Comparison of ENCODE assay signal across 1 cellular context in the genomic region with DNA sequence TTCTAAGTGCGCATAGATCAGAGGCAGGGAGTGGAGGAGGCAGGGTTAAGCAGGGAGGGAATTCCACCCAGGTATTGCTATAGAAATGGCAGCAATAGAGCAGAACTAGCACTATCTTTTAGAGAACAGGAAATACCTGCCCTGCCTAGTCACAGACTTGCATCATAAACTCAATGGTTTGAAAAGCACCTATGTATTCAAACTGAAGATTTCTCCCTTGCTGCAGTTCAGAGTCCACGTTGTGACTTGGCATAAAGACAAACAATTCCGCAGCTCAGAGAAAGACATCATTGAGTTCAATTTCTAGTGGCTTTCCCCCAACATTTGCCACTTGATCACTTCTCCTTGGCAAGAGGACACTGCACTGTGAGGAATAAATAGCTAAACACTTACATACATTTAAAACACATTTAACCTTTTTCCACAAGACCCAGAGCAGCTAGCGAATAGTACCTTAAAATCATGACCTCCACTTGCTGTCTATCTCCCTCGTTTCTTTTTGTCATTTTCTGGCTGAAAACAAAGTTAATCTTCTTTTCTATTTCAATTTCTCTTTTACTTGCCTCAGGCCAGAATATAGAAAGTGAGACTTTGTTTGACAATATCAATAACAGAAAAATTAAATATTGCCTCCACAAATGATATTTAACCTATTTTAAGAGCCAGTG.
TF ChIP-seq lines count a peak whose summit lies in the region.

No MANE protein-coding gene starts in this region.

TF ChIP-seq in HepG2, 621 proteins besides CTCF, POLR2A, EP300 and RAD21 (continued from another document):
- TF ChIP-seq ZNF564 (CRISPR knock-in tag; IDR thresholded peaks at IDR 0.05) (no peak), ATF1 (CRISPR knock-in tag; IDR thresholded peaks at IDR 0.05) (peak; percentile 51; the same call in 1 of the 2 replicates), ZKSCAN5 (CRISPR knock-in tag; IDR thresholded peaks at IDR 0.05) (no peak), TOPORS (CRISPR knock-in tag; IDR thresholded peaks at IDR 0.05) (no peak), CREB1 (IDR thresholded peaks at IDR 0.05) (peak; percentile 49; the same call in 1 of the 2 replicates), CREB1 (CRISPR knock-in tag; IDR thresholded peaks at IDR 0.05) (peak; percentile 84), RCOR2 (CRISPR knock-in tag; IDR thresholded peaks at IDR 0.05) (peak; percentile 88), MIER3 (CRISPR knock-in tag; IDR thresholded peaks at IDR 0.05; ENCODE audit: borderline replicate concordance) (peak; percentile 87; the same call in 1 of the 2 replicates), KDM5A (IDR thresholded peaks at IDR 0.05; ENCODE audit: borderline replicate concordance, low read length) (no peak; the same call in 1 of the 2 replicates), NR2F1 (CRISPR knock-in tag; IDR thresholded peaks at IDR 0.05) (no peak), FLYWCH1 (CRISPR knock-in tag; IDR thresholded peaks at IDR 0.05) (no peak), MXI1 (IDR thresholded peaks at IDR 0.05; ENCODE audit: borderline replicate concordance, low read depth, low read length) (no peak), ZNF292 (CRISPR knock-in tag; IDR thresholded peaks at IDR 0.05; ENCODE audit: borderline replicate concordance, low read depth) (peak; percentile 87; the same call in 1 of the 2 replicates), ZNF44 (CRISPR knock-in tag; IDR thresholded peaks at IDR 0.05) (no peak), ETV6 (CRISPR knock-in tag; conservative IDR thresholded peaks at IDR 0.05) (no peak), ZNF12 (CRISPR knock-in tag; IDR thresholded peaks at IDR 0.05) (no peak), ZFY (CRISPR knock-in tag; IDR thresholded peaks at IDR 0.05) (no peak), SMAD9 (CRISPR knock-in tag; IDR thresholded peaks at IDR 0.05) (no peak), ZNF484 (CRISPR knock-in tag; IDR thresholded peaks at IDR 0.05; ENCODE audit: borderline replicate concordance, low read depth) (no peak), TP53 (CRISPR knock-in tag; conservative IDR thresholded peaks at IDR 0.05) (no peak), JUN (CRISPR knock-in tag; IDR thresholded peaks at IDR 0.05) (peak; percentile 91), ZNF652 (CRISPR knock-in tag; IDR thresholded peaks at IDR 0.05; ENCODE audit: borderline replicate concordance, low read depth) (peak; percentile 90), TOE1 (CRISPR knock-in tag; IDR thresholded peaks at IDR 0.05) (no peak), ZBTB38 (CRISPR knock-in tag; IDR thresholded peaks at IDR 0.05) (no peak), KLF12 (CRISPR knock-in tag; IDR thresholded peaks at IDR 0.05; ENCODE audit: borderline replicate concordance) (no peak)
- TF ChIP-seq, protein P1, sequence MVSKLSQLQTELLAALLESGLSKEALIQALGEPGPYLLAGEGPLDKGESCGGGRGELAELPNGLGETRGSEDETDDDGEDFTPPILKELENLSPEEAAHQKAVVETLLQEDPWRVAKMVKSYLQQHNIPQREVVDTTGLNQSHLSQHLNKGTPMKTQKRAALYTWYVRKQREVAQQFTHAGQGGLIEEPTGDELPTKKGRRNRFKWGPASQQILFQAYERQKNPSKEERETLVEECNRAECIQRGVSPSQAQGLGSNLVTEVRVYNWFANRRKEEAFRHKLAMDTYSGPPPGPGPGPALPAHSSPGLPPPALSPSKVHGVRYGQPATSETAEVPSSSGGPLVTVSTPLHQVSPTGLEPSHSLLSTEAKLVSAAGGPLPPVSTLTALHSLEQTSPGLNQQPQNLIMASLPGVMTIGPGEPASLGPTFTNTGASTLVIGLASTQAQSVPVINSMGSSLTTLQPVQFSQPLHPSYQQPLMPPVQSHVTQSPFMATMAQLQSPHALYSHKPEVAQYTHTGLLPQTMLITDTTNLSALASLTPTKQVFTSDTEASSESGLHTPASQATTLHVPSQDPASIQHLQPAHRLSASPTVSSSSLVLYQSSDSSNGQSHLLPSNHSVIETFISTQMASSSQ (IDR thresholded peaks at IDR 0.05; ENCODE audit: low read depth) = no peak
- TF ChIP-seq, protein P1 (CRISPR knock-in tag; IDR thresholded peaks at IDR 0.05; ENCODE audit: borderline replicate concordance) = no peak
- TF ChIP-seq, protein P2, sequence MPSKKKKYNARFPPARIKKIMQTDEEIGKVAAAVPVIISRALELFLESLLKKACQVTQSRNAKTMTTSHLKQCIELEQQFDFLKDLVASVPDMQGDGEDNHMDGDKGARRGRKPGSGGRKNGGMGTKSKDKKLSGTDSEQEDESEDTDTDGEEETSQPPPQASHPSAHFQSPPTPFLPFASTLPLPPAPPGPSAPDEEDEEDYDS (CRISPR knock-in tag; IDR thresholded peaks at IDR 0.05) = peak; percentile 63; the same call in 1 of the 2 replicates
- TF ChIP-seq, protein P3, sequence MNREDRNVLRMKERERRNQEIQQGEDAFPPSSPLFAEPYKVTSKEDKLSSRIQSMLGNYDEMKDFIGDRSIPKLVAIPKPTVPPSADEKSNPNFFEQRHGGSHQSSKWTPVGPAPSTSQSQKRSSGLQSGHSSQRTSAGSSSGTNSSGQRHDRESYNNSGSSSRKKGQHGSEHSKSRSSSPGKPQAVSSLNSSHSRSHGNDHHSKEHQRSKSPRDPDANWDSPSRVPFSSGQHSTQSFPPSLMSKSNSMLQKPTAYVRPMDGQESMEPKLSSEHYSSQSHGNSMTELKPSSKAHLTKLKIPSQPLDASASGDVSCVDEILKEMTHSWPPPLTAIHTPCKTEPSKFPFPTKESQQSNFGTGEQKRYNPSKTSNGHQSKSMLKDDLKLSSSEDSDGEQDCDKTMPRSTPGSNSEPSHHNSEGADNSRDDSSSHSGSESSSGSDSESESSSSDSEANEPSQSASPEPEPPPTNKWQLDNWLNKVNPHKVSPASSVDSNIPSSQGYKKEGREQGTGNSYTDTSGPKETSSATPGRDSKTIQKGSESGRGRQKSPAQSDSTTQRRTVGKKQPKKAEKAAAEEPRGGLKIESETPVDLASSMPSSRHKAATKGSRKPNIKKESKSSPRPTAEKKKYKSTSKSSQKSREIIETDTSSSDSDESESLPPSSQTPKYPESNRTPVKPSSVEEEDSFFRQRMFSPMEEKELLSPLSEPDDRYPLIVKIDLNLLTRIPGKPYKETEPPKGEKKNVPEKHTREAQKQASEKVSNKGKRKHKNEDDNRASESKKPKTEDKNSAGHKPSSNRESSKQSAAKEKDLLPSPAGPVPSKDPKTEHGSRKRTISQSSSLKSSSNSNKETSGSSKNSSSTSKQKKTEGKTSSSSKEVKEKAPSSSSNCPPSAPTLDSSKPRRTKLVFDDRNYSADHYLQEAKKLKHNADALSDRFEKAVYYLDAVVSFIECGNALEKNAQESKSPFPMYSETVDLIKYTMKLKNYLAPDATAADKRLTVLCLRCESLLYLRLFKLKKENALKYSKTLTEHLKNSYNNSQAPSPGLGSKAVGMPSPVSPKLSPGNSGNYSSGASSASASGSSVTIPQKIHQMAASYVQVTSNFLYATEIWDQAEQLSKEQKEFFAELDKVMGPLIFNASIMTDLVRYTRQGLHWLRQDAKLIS (CRISPR knock-in tag; IDR thresholded peaks at IDR 0.05) = no peak
- TF ChIP-seq, protein P4, sequence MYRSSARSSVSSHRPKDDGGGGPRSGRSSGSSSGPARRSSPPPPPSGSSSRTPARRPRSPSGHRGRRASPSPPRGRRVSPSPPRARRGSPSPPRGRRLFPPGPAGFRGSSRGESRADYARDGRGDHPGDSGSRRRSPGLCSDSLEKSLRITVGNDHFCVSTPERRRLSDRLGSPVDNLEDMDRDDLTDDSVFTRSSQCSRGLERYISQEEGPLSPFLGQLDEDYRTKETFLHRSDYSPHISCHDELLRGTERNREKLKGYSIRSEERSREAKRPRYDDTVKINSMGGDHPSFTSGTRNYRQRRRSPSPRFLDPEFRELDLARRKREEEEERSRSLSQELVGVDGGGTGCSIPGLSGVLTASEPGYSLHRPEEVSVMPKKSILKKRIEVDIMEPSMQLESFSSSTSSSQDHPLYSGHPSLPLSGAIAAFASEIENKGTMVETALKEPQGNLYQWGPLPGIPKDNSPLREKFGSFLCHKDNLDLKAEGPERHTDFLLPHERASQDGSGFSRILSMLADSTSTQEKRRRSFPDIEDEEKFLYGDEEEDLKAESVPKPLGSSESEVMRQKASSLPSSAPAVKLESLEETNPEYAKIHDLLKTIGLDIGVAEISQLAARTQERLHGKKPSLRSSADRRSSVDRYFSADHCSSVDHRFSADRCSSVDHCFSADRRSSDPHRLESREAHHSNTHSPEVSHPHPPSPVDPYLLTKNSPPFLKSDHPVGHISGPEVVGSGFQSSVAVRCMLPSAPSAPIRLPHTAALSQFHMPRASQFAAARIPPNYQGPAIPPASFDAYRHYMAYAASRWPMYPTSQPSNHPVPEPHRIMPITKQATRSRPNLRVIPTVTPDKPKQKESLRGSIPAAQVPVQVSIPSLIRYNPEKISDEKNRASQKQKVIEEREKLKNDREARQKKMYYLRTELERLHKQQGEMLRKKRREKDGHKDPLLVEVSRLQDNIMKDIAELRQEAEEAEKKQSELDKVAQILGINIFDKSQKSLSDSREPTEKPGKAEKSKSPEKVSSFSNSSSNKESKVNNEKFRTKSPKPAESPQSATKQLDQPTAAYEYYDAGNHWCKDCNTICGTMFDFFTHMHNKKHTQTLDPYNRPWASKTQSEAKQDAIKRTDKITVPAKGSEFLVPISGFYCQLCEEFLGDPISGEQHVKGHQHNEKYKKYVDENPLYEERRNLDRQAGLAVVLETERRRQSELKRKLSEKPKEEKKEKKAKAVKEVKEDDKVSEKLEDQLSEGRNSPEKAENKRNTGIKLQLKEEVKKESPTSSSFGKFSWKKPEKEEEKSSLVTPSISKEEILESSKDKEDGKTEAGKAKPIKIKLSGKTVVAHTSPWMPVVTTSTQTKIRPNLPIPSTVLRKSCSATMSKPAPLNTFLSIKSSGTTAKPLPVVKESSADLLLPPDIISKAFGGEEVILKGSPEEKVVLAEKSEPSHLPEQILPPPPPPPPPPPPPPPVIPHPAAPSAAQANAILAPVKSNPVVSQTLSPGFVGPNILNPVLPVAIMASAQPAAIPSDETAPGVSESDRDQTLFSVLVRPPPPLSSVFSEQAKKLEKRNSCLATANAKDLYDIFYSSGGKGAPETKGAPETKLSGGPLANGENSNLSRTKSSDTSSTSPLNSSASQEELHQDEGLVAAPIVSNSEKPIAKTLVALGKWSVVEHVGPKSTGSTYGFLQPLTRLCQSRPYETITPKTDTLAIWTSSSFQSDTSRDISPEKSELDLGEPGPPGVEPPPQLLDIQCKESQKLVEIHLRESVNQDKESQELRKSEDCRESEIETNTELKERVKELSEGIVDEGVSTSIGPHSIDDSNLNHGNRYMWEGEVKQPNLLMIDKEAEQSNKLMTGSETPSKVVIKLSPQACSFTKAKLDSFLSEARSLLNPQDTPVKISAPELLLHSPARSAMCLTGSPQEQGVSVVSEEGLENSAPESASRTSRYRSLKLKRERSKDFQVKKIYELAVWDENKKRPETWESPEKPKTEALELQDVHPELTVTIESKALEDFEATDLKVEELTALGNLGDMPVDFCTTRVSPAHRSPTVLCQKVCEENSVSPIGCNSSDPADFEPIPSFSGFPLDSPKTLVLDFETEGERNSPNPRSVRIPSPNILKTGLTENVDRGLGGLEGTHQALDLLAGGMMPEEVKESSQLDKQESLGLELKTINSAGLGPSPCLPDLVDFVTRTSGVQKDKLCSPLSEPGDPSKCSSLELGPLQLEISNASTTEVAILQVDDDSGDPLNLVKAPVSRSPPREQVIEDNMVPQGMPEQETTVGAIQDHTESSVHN (CRISPR knock-in tag; IDR thresholded peaks at IDR 0.05) = no peak
- TF ChIP-seq, protein P5, sequence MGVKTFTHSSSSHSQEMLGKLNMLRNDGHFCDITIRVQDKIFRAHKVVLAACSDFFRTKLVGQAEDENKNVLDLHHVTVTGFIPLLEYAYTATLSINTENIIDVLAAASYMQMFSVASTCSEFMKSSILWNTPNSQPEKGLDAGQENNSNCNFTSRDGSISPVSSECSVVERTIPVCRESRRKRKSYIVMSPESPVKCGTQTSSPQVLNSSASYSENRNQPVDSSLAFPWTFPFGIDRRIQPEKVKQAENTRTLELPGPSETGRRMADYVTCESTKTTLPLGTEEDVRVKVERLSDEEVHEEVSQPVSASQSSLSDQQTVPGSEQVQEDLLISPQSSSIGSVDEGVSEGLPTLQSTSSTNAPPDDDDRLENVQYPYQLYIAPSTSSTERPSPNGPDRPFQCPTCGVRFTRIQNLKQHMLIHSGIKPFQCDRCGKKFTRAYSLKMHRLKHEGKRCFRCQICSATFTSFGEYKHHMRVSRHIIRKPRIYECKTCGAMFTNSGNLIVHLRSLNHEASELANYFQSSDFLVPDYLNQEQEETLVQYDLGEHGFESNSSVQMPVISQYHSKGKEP (CRISPR knock-in tag; IDR thresholded peaks at IDR 0.05) = no peak
